ENCODE assay signal across 2 cellular contexts in the genomic region with DNA sequence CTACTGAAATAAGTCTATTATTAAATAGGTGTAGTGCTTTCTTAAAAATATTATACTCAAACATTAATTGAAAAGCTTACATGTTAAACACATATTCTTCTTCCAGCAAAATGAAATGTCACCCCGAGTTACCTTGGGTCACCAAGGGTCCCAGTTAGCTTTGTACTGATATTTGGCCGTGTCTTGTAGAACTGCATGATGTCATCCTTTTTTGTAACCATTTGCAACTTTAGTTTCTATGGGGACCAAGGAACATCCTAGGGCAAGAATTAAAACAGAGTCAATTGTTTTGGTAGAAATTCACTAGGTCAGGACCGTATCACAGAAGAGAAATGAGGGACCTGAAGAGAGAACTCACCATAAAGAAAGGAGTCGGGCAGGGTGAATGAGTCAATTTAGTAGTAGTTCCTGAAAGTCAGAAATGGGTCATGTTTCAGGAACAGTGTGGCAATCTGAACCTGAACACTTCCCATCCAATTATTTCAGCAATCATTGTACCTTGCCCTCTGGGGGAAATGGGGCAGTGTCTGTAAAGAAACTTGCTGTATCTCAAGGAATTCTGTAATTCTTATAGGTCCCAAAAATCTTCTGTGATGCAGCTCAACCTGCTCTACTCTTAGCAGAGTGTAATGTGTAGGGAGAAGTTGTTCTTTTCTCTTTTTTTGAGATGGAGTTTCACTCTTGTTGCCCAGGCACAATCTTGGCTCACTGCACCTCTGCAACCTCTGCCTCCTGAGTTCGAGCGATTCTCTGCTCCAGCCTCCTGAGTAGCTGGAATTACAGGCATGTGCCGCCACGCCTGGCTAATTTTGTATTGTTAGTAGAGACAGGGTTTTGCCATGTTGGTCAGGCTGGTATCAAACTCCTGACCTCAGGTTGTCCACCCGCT.
A peak's percentile ranks its signal among the peaks of the same experiment; 100 is the strongest.
TF ChIP-seq lines count a peak whose summit lies in the region.

No MANE protein-coding gene starts in this region.

TF ChIP-seq in GM12878, 131 proteins besides CTCF, POLR2A, EP300 and RAD21:
- TF ChIP-seq IKZF2 (IDR thresholded peaks at IDR 0.05) (0 out of 4 replicates have a peak, but pooled peaks of 1 of the 2 experiments have one; percentile 20), ATF7 (IDR thresholded peaks at IDR 0.05; ENCODE audit: low read depth) (0 out of 2 replicates have a peak, but pooled peaks have one; percentile 22)
- TF ChIP-seq, protein P1, sequence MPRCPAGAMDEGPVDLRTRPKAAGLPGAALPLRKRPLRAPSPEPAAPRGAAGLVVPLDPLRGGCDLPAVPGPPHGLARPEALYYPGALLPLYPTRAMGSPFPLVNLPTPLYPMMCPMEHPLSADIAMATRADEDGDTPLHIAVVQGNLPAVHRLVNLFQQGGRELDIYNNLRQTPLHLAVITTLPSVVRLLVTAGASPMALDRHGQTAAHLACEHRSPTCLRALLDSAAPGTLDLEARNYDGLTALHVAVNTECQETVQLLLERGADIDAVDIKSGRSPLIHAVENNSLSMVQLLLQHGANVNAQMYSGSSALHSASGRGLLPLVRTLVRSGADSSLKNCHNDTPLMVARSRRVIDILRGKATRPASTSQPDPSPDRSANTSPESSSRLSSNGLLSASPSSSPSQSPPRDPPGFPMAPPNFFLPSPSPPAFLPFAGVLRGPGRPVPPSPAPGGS (IDR thresholded peaks at IDR 0.05; ENCODE audit: borderline replicate concordance, insufficient read depth, low read depth, low read length, poor library complexity, severe bottlenecking) = no peak

TF ChIP-seq in HepG2, 621 proteins besides CTCF, POLR2A, EP300 and RAD21:
- TF ChIP-seq ATF7 (IDR thresholded peaks at IDR 0.05) (peak; percentile 90), ATF7 (CRISPR knock-in tag; IDR thresholded peaks at IDR 0.05) (no peak), HNF4A (CRISPR knock-in tag; IDR thresholded peaks at IDR 0.05) (0 out of 2 replicates have a peak, but pooled peaks have one; percentile 32), CEBPB (IDR thresholded peaks at IDR 0.05; ENCODE audit: borderline replicate concordance, low read depth, low read length) (0 out of 2 replicates have a peak, but pooled peaks have one; percentile 11), ZIK1 (CRISPR knock-in tag; IDR thresholded peaks at IDR 0.05; ENCODE audit: borderline replicate concordance, low read depth) (no peak), BCL6 (CRISPR knock-in tag; IDR thresholded peaks at IDR 0.05) (peak; percentile 82)
- TF ChIP-seq, protein P2, sequence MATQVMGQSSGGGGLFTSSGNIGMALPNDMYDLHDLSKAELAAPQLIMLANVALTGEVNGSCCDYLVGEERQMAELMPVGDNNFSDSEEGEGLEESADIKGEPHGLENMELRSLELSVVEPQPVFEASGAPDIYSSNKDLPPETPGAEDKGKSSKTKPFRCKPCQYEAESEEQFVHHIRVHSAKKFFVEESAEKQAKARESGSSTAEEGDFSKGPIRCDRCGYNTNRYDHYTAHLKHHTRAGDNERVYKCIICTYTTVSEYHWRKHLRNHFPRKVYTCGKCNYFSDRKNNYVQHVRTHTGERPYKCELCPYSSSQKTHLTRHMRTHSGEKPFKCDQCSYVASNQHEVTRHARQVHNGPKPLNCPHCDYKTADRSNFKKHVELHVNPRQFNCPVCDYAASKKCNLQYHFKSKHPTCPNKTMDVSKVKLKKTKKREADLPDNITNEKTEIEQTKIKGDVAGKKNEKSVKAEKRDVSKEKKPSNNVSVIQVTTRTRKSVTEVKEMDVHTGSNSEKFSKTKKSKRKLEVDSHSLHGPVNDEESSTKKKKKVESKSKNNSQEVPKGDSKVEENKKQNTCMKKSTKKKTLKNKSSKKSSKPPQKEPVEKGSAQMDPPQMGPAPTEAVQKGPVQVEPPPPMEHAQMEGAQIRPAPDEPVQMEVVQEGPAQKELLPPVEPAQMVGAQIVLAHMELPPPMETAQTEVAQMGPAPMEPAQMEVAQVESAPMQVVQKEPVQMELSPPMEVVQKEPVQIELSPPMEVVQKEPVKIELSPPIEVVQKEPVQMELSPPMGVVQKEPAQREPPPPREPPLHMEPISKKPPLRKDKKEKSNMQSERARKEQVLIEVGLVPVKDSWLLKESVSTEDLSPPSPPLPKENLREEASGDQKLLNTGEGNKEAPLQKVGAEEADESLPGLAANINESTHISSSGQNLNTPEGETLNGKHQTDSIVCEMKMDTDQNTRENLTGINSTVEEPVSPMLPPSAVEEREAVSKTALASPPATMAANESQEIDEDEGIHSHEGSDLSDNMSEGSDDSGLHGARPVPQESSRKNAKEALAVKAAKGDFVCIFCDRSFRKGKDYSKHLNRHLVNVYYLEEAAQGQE (IDR thresholded peaks at IDR 0.05; ENCODE audit: borderline replicate concordance in 1 of 2, low read depth in 1 of 2, low read length in 2 of 2) = no peak
- TF ChIP-seq, protein P3, sequence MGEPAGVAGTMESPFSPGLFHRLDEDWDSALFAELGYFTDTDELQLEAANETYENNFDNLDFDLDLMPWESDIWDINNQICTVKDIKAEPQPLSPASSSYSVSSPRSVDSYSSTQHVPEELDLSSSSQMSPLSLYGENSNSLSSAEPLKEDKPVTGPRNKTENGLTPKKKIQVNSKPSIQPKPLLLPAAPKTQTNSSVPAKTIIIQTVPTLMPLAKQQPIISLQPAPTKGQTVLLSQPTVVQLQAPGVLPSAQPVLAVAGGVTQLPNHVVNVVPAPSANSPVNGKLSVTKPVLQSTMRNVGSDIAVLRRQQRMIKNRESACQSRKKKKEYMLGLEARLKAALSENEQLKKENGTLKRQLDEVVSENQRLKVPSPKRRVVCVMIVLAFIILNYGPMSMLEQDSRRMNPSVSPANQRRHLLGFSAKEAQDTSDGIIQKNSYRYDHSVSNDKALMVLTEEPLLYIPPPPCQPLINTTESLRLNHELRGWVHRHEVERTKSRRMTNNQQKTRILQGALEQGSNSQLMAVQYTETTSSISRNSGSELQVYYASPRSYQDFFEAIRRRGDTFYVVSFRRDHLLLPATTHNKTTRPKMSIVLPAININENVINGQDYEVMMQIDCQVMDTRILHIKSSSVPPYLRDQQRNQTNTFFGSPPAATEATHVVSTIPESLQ (CRISPR knock-in tag; conservative IDR thresholded peaks at IDR 0.05) = no peak
